ENCODE assay signal across 1 cellular context in the genomic region with DNA sequence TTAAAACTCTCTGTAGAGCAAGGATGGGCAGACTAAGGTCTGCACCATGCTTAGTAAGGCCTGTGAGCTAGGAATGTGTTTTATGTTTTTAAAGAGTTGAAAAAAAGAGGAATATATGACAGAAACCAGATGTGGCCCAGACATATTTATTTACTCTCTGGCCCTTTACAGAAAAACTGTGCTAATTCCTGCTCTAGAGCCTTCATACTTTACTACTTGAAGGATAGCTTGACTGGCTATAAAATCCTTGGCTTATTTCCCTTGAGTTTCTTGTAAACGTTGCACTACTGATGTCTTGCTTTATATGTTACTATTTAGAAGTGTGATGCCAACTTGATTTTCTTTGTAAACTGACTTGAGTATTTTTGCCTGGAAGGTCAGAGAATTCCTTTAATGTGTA.
TF ChIP-seq lines count a peak whose summit lies in the region.

No MANE protein-coding gene starts in this region.

TF ChIP-seq in SK-N-SH, 30 proteins besides CTCF, POLR2A, EP300 and RAD21 (continued from another document):
- TF ChIP-seq, protein P1, sequence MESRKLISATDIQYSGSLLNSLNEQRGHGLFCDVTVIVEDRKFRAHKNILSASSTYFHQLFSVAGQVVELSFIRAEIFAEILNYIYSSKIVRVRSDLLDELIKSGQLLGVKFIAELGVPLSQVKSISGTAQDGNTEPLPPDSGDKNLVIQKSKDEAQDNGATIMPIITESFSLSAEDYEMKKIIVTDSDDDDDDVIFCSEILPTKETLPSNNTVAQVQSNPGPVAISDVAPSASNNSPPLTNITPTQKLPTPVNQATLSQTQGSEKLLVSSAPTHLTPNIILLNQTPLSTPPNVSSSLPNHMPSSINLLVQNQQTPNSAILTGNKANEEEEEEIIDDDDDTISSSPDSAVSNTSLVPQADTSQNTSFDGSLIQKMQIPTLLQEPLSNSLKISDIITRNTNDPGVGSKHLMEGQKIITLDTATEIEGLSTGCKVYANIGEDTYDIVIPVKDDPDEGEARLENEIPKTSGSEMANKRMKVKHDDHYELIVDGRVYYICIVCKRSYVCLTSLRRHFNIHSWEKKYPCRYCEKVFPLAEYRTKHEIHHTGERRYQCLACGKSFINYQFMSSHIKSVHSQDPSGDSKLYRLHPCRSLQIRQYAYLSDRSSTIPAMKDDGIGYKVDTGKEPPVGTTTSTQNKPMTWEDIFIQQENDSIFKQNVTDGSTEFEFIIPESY (IDR thresholded peaks at IDR 0.05; ENCODE audit: borderline replicate concordance, low read depth), result no peak
